29 cellular contexts compared by ENCODE assay signal in the genomic region with DNA sequence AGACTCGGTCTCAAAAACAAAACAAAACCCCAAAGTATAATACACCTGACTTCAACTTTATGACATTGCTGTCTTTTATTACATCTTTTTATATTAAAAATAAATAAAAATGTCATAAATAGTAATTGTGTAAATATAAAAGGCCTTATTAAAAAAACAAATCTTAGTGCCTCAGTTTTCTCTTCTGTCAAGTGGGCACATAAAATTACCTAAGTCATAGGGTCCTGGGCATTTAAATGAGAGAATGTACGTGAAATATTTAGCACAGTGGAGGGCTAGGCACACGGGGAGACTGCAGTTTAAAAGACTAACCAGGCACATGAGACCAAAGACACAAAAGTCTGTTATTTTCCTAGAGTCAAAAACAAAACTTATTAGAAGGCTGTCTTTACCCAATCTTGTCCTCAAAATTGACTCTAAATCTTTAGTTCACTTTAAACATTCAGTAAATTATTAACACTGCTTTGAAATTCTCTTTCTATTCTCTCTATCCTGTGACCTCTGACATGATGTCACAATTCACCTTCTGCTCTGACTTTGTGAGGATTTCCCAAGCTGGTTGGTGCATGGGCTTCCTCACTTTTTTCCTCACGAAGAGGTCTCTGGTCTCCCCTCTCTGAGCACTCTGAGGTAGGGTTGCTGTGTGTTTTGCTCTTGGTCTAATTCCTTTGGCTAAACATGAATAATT. TPM values are rescaled to one million over a fixed set of nuclear protein-coding genes. Genes with fewer than 3 reads are reported as not detected.
"Had no signal": no experiment of that assay in that cellular context is flagged by ENCODE, and none has a peak within 500 bp of the region (broad histone marks: within the 10 kb centered on the region; RNA-seq: fewer than 3 reads in every experiment).

No MANE protein-coding gene starts in this region.

- H3K27ac ChIP-seq: brain microvascular endothelial cell, cardiac muscle cell, SJSA1 had no signal

- H3K4me3 ChIP-seq: cardiac muscle cell, SJSA1 had no signal

- H3K27ac Mint-ChIP-seq: activated CD4-positive, alpha-beta memory T cell treated with anti-CD3 and anti-CD28 coated beads, Interleukin-2, amount 10 ng/mL, durations not matched to agents 7 days and 5 days; activated naive CD4-positive, alpha-beta T cell treated with anti-CD3 and anti-CD28 coated beads, Interleukin-2, amount 10 ng/mL, durations not matched to agents 7 days and 5 days; activated naive CD8-positive, alpha-beta T cell treated with anti-CD3 and anti-CD28 coated beads for 36 hours; activated T-helper 17 cell treated with anti-CD3 and anti-CD28 coated beads, Interleukin-2, amount 50 U/mL, for 72 hours; T-helper 17 cell had no signal

- H3K27me3 Mint-ChIP-seq: activated CD4-positive, alpha-beta memory T cell treated with anti-CD3 and anti-CD28 coated beads, Interleukin-2, amount 10 ng/mL, durations not matched to agents 7 days and 5 days; activated naive CD8-positive, alpha-beta T cell treated with anti-CD3 and anti-CD28 coated beads for 36 hours; activated T-helper 17 cell treated with anti-CD3 and anti-CD28 coated beads, Interleukin-2, amount 50 U/mL, for 72 hours; T-helper 17 cell had no signal

- H3K9me3 ChIP-seq: SJSA1 had no signal

- H3K4me3 Mint-ChIP-seq: activated CD4-positive, alpha-beta memory T cell treated with anti-CD3 and anti-CD28 coated beads, Interleukin-2, amount 10 ng/mL, durations not matched to agents 7 days and 5 days; activated naive CD4-positive, alpha-beta T cell treated with anti-CD3 and anti-CD28 coated beads, Interleukin-2, amount 10 ng/mL, durations not matched to agents 7 days and 5 days; activated naive CD8-positive, alpha-beta T cell treated with anti-CD3 and anti-CD28 coated beads for 36 hours; activated T-helper 17 cell treated with anti-CD3 and anti-CD28 coated beads, Interleukin-2, amount 50 U/mL, for 72 hours; T-helper 17 cell had no signal

- DNase-seq: activated CD4-positive, alpha-beta memory T cell treated with anti-CD3 and anti-CD28 coated beads, Interleukin-2, amount 10 ng/mL, durations not matched to agents 7 days and 5 days; activated CD4-positive, alpha-beta T cell treated with anti-CD3 and anti-CD28 coated beads, Interleukin-2, amount 50 U/mL, for 1 hour; activated CD4-positive, CD25-positive, alpha-beta regulatory T cell; activated gamma-delta T cell treated with Interleukin-2 at 50 U/mL for 16 hours; activated naive CD4-positive, alpha-beta T cell treated with anti-CD3 and anti-CD28 coated beads, Interleukin-2, amount 10 ng/mL, durations not matched to agents 7 days and 5 days; activated naive CD8-positive, alpha-beta T cell treated with anti-CD3 and anti-CD28 coated beads for 36 hours; activated T-cell treated with anti-CD3 and anti-CD28 coated beads for 4 hours; activated T-cell treated with anti-CD3 and anti-CD28 coated beads, Interleukin-2, amount 50 U/mL, for 48 hours; brain microvascular endothelial cell; cerebellar nuclear complex; KG1; NCI-H1092; NCI-H1417; NCI-H1930; NCI-H2171; NCI-H2227 treated with DMSO at 0.1 percent for 48 hours; NCI-H446 treated with DMSO at 0.1 percent for 48 hours; NCI-H524 treated with DMSO at 0.1 percent for 48 hours; NCI-H774; PC-3; SHP77; SW 1271; T-helper 17 cell; T-helper 9 cell had no signal

- ATAC-seq: activated T-helper 17 cell treated with anti-CD3 and anti-CD28 coated beads, Interleukin-2, amount 50 U/mL, for 72 hours; PC-3; SK-N-SH treated with all-trans-retinoic acid at 6 μM for 48 hours; T-helper 17 cell had no signal

- H3K9me3 Mint-ChIP-seq: activated CD4-positive, alpha-beta memory T cell treated with anti-CD3 and anti-CD28 coated beads, Interleukin-2, amount 10 ng/mL, durations not matched to agents 7 days and 5 days; activated naive CD4-positive, alpha-beta T cell treated with anti-CD3 and anti-CD28 coated beads, Interleukin-2, amount 10 ng/mL, durations not matched to agents 7 days and 5 days; activated naive CD8-positive, alpha-beta T cell treated with anti-CD3 and anti-CD28 coated beads for 36 hours; activated T-helper 17 cell treated with anti-CD3 and anti-CD28 coated beads, Interleukin-2, amount 50 U/mL, for 72 hours had no signal

- H3K27me3 ChIP-seq: brain microvascular endothelial cell, cardiac muscle cell, SJSA1 had no signal

- H3K36me3 ChIP-seq: cardiac muscle cell had no signal

RNA-seq across cellular contexts. Expression of a gene that starts 8.4 kb away (rescaled TPM):
- total RNA-seq: MCF 10A, SJSA1 had no signal
